Comparison of ENCODE assay signal across 22 cellular contexts in the genomic region with DNA sequence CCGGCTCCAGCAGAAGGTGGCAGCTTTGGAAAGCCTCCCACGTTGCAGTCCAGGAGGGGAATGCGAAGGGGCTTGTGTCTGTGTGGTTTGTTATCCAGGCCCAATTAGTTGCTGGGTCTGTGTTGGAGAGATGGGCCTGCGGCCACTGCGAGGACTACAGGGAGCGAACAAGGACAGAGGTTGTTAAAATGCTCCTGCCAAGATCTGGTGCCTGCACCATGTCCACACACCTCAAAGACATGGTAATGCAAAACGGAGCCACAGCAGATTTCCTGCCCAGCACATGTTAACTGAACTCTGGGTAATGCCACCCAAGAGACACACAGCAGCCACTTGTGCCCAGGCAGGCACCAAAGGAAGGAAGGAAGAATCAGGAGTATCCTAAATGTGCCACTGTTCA. TPM values are rescaled to one million over a fixed set of nuclear protein-coding genes. Genes with fewer than 3 reads are reported as not detected.
A peak's percentile ranks its signal among the peaks of the same experiment; 100 is the strongest.
DNase-seq lines count a peak whose midpoint lies in the region; ATAC-seq, FAIRE-seq and TF ChIP-seq lines count a peak whose summit lies in the region.
"Had no signal": no experiment of that assay in that cellular context is flagged by ENCODE, and none has a peak within 500 bp of the region (broad histone marks: within the 10 kb centered on the region; RNA-seq: fewer than 3 reads in every experiment).

No MANE protein-coding gene starts in this region.

- CTCF ChIA-PET in H1 (lab: Charles Lee; ENCODE audit: partially characterized antibody): interaction anchor here (1.3 kb wide), 1 partner anchor 426 kb away, joined by 4 read pairs; no protein-coding TSS in a partner anchor

- H3K27me3 ChIP-seq in left ventricle myocardium inferior (ENCODE audit: low read depth) (peaks cover 49% of the 10 kb centered on the region), H1 (replicated peaks in 1 of 4; ENCODE audit: control insufficient read depth in 3 of 4, extremely low read depth in 1 of 4, insufficient read depth in 3 of 4, low read length in 3 of 4) (no peaks in the 10 kb centered on the region), neuronal stem cell (ENCODE audit: control insufficient read depth in 3 of 3, insufficient read depth in 3 of 3, low read depth in 1 of 3, low read length in 3 of 3) (no peaks in the 10 kb centered on the region)

- H2BK12ac ChIP-seq in H1 (ENCODE audit: low read depth, low read length) (no peak overlapping the region), neuronal stem cell (ENCODE audit: low read length) (no peak overlapping the region)

- intact Hi-C loops in left ventricle myocardium superior (cut with micrococcal nuclease): no loop called here
- intact Hi-C loops in left ventricle myocardium inferior (cut with micrococcal nuclease): no loop called here

- H3K23me2 ChIP-seq in H1 (ENCODE audit: low read depth, low read length): no peaks in the 10 kb centered on the region

- no peaks in the 10 kb centered on the region for H3K4me1 Mint-ChIP-seq in stimulated activated naive CD8-positive, alpha-beta T cell treated with anti-CD3 and anti-CD28 coated beads, Interleukin-15, amount 100 ng/mL, for 72 hours
- H3K4me1 Mint-ChIP-seq: CD4-positive, alpha-beta memory T cell had no signal

- H3K9me3 ChIP-seq in left ventricle myocardium inferior (replicated peaks) (no peaks in the 10 kb centered on the region), H1 (ENCODE audit: insufficient read depth in 2 of 2, low read depth in 1 of 2, low read length in 1 of 2) (no peaks in the 10 kb centered on the region), neuronal stem cell (replicated peaks in 1 of 2; ENCODE audit: control insufficient read depth in 2 of 2, insufficient read depth in 1 of 2, low read depth in 1 of 2, low read length in 2 of 2) (no peaks in the 10 kb centered on the region)

- no peak overlapping the region for H3K27ac Mint-ChIP-seq in stimulated activated naive CD8-positive, alpha-beta T cell treated with anti-CD3 and anti-CD28 coated beads, Interleukin-15, amount 100 ng/mL, for 72 hours
- H3K27ac Mint-ChIP-seq: CD4-positive, alpha-beta memory T cell; H9 had no signal

- no peaks in the 10 kb centered on the region for H3K4me1 ChIP-seq in left ventricle myocardium inferior
- H3K4me1 ChIP-seq in H1 (replicated peaks in 1 of 4; ENCODE audit: control insufficient read depth in 3 of 4, insufficient read depth in 4 of 4, low read length in 3 of 4): no peaks in the 10 kb centered on the region
- H3K4me1 ChIP-seq in neuronal stem cell (ENCODE audit: control insufficient read depth in 2 of 2, insufficient read depth in 1 of 2, low read depth in 1 of 2, low read length in 2 of 2): no peaks in the 10 kb centered on the region

- FAIRE-seq in H1 (lab: Jason Lieb, UNC): no peak
- FAIRE-seq: GM12891, GM18507 had no signal

- H3K18ac ChIP-seq in H1 (ENCODE audit: extremely low read depth, low read length): no peak overlapping the region
- H3K18ac ChIP-seq in neuronal stem cell (ENCODE audit: low read length): peak overlapping the region; percentile 15

- ATAC-seq in left ventricle myocardium superior: peak; percentile 45
- ATAC-seq in HG03460 (IDR thresholded peaks at IDR 0.05; ENCODE audit: unreplicated experiment): no peak
- no peak for ATAC-seq in stimulated activated naive CD8-positive, alpha-beta T cell treated with anti-CD3 and anti-CD28 coated beads, Interleukin-15, amount 100 ng/mL, for 72 hours
- ATAC-seq: HCT116 had no signal

- TF ChIP-seq POLR2A in H1 (IDR thresholded peaks at IDR 0.05; ENCODE audit: control extremely low read depth in 1 of 2, low read depth in 2 of 2, low read length in 2 of 2): no peak

- H3K27me3 Mint-ChIP-seq in stimulated activated naive CD8-positive, alpha-beta T cell treated with anti-CD3 and anti-CD28 coated beads, Interleukin-15, amount 100 ng/mL, for 72 hours: peaks cover 25% of the 10 kb centered on the region

- H2BK5ac ChIP-seq in H1 (ENCODE audit: low read depth, low read length) (no peak overlapping the region), neuronal stem cell (ENCODE audit: low read length) (no peak overlapping the region)

- no peak for TF ChIP-seq EP300 in H1 (IDR thresholded peaks at IDR 0.05; ENCODE audit: borderline replicate concordance in 1 of 2, low read depth in 2 of 2, low read length in 2 of 2)

- TF ChIP-seq CTCF in left ventricle myocardium inferior (IDR thresholded peaks at IDR 0.05; ENCODE audit: borderline replicate concordance): no peak
- no peak for TF ChIP-seq CTCF in H1 (IDR thresholded peaks at IDR 0.05; ENCODE audit: control extremely low read depth in 1 of 3, insufficient read depth in 1 of 3, low read depth in 1 of 3, low read length in 3 of 3)

- DNase-seq in left ventricle myocardium superior (no peak), left ventricle myocardium inferior (no peak), H1 (ENCODE audit: low read depth in 1 of 2, low spot score in 2 of 2) (no peak), neuronal stem cell (ENCODE audit: low spot score) (no peak)
- no peak for DNase-seq in stimulated activated naive CD8-positive, alpha-beta T cell treated with anti-CD3 and anti-CD28 coated beads, Interleukin-15, amount 100 ng/mL, for 72 hours
- DNase-seq: C1 segment of cervical spinal cord; Calu3; CD4-positive, alpha-beta memory T cell; COR-L47; DMS53; DMS79 treated with DMSO at 0.1 percent for 48 hours; GF-D8; GM23248; H9 had no signal

- no peaks in the 10 kb centered on the region for H3K9me3 Mint-ChIP-seq in stimulated activated naive CD8-positive, alpha-beta T cell treated with anti-CD3 and anti-CD28 coated beads, Interleukin-15, amount 100 ng/mL, for 72 hours

- H3K9ac ChIP-seq in H1 (replicated peaks in 1 of 4; ENCODE audit: extremely low read depth in 1 of 4, low read depth in 3 of 4, low read length in 3 of 4) (no peak overlapping the region), neuronal stem cell (ENCODE audit: low read depth, low read length, poor library complexity) (no peak overlapping the region)
- H3K9ac ChIP-seq: GM23248 had no signal

- H3K36me3 ChIP-seq in left ventricle myocardium inferior (no peaks in the 10 kb centered on the region), H1 (ENCODE audit: control insufficient read depth in 2 of 4, insufficient read depth in 4 of 4, low read length in 3 of 4) (no peaks in the 10 kb centered on the region), neuronal stem cell (replicated peaks in 1 of 2; ENCODE audit: control insufficient read depth in 2 of 2, insufficient read depth in 2 of 2, low read length in 2 of 2) (no peaks in the 10 kb centered on the region)

- H3K4me3 ChIP-seq in left ventricle myocardium inferior (no peak overlapping the region), H1 (ENCODE audit: extremely low read depth in 1 of 4, insufficient read depth in 2 of 4, low read depth in 3 of 4, low read length in 4 of 4) (no peak overlapping the region), neuronal stem cell (ENCODE audit: low read length in 2 of 2) (no peak overlapping the region)
- H3K4me3 ChIP-seq: GM23248 had no signal

- 84% methylated on average over 7 of the region's 7 CpGs; no CpG with 5 or more reads in 1 of the 2 experiments for WGBS in H1 (ENCODE audit: extremely low coverage in 1 of 2, insufficient coverage in 1 of 2, insufficient read length in 1 of 2, insufficient replicate concordance in 2 of 2, low coverage in 1 of 2, low lambda C conversion rate in 2 of 2, missing lambda C conversion rate in 1 of 2), 2 experiments
- WGBS in neuronal stem cell (ENCODE audit: extremely low coverage in 2 of 2, insufficient read length in 2 of 2, insufficient replicate concordance in 1 of 2), 2 donors: no CpG with 5 or more reads among the region's 7 CpGs

- no peak overlapping the region for H3K56ac ChIP-seq in H1 (replicated peaks; ENCODE audit: insufficient read length, low read depth, low read length)

- no peak overlapping the region for H2BK120ac ChIP-seq in H1 (replicated peaks; ENCODE audit: low read depth, low read length)
- no peak overlapping the region for H2BK120ac ChIP-seq in neuronal stem cell (ENCODE audit: low read depth, low read length)

- H4K8ac ChIP-seq in H1 (ENCODE audit: extremely low read depth, insufficient read depth, low read length) (peak overlapping the region; percentile 8; the same call in 1 of the 2 replicates), neuronal stem cell (ENCODE audit: low read depth, low read length) (no peak overlapping the region)

- no peak for TF ChIP-seq RAD21 in H1 (IDR thresholded peaks at IDR 0.05 in 1 of 2, conservative IDR thresholded peaks at IDR 0.05 in 1 of 2; ENCODE audit: low read depth in 2 of 2, low read length in 2 of 2)

- H3K14ac ChIP-seq in H1 (ENCODE audit: insufficient read length): no peak overlapping the region
- no peak overlapping the region for H3K14ac ChIP-seq in neuronal stem cell (ENCODE audit: low read length)

- H3K79me1 ChIP-seq in H1 (ENCODE audit: low read depth, low read length) (no peaks in the 10 kb centered on the region), neuronal stem cell (ENCODE audit: low read depth, low read length) (no peaks in the 10 kb centered on the region)

- no peak overlapping the region for H2BK15ac ChIP-seq in H1 (ENCODE audit: low read length)
- H2BK15ac ChIP-seq in neuronal stem cell (ENCODE audit: low read length): no peak overlapping the region

- no peak overlapping the region; the same call in 1 of the 2 replicates for H2BK20ac ChIP-seq in H1 (ENCODE audit: low read length)

- POLR2A ChIA-PET in H1 (lab: Charles Lee; ENCODE audit: partially characterized antibody): no interaction called here

- H3K4ac ChIP-seq in H1 (replicated peaks; ENCODE audit: insufficient read length, low read depth, low read length): no peak overlapping the region
- H3K4ac ChIP-seq in neuronal stem cell (ENCODE audit: low read length): no peak overlapping the region

- no peaks in the 10 kb centered on the region for H3K79me2 ChIP-seq in H1 (ENCODE audit: control insufficient read depth in 1 of 2, insufficient read depth in 2 of 2, low read length in 2 of 2)

- no peak overlapping the region for H3K4me2 ChIP-seq in H1 (ENCODE audit: insufficient read depth in 1 of 2, low read depth in 2 of 2, low read length in 2 of 2)
- no peak overlapping the region for H3K4me2 ChIP-seq in neuronal stem cell (ENCODE audit: insufficient read depth, low read length, poor library complexity, severe bottlenecking)

- no peak overlapping the region for H2AFZ ChIP-seq in H1 (ENCODE audit: low read length)
- no peak overlapping the region for H2AFZ ChIP-seq in neuronal stem cell (ENCODE audit: low read length)
- H2AFZ ChIP-seq: GM23248 had no signal

- H4K91ac ChIP-seq in H1 (replicated peaks; ENCODE audit: insufficient read length, low read length): no peak overlapping the region
- H4K91ac ChIP-seq in neuronal stem cell (ENCODE audit: low read depth, low read length, poor library complexity): no peak overlapping the region

- no peaks in the 10 kb centered on the region for H4K20me1 ChIP-seq in H1 (replicated peaks in 1 of 2; ENCODE audit: control insufficient read depth in 1 of 2, insufficient read depth in 2 of 2, low read length in 2 of 2)

- H3K23ac ChIP-seq in H1 (ENCODE audit: insufficient read length) (no peak overlapping the region), neuronal stem cell (ENCODE audit: low read depth, low read length, poor library complexity) (no peak overlapping the region)

- H2AK5ac ChIP-seq in H1 (ENCODE audit: low read depth, low read length): no peak overlapping the region
- H2AK5ac ChIP-seq in neuronal stem cell (ENCODE audit: low read depth, low read length): no peak overlapping the region

- H4K5ac ChIP-seq in H1 (ENCODE audit: insufficient read length, low read depth, low read length): no peak overlapping the region

- no peak overlapping the region for H3K4me3 Mint-ChIP-seq in stimulated activated naive CD8-positive, alpha-beta T cell treated with anti-CD3 and anti-CD28 coated beads, Interleukin-15, amount 100 ng/mL, for 72 hours
- H3K4me3 Mint-ChIP-seq: CD4-positive, alpha-beta memory T cell; H9 had no signal

- H3K27ac ChIP-seq in left ventricle myocardium inferior (replicated peaks): no peak overlapping the region
- H3K27ac ChIP-seq in H1 (ENCODE audit: low read depth, low read length): no peak overlapping the region
- no peak overlapping the region for H3K27ac ChIP-seq in neuronal stem cell (replicated peaks; ENCODE audit: low read length)
- H3K27ac ChIP-seq: GM23248 had no signal

RNA-seq across cellular contexts. Expression of a gene that starts 18.6 kb away (rescaled TPM):
- total RNA-seq in left ventricle myocardium superior: 0.62 TPM
- 0.55 TPM for total RNA-seq in left ventricle myocardium inferior
- total RNA-seq in H1 (2021; fragmentation: NEBNext Ultra II Directional; extraction: Animal tissue kit (Norgen Biotek cat#: 25700)): 3.4 and 3.7 TPM in 2 replicates
- 2.1 and 2.5 TPM in 2 replicates for polyA plus RNA-seq in H1 (2011; rRNA removed)
- 1.9 TPM for polyA plus RNA-seq in H1 (2011; cell fraction: cytosol; rRNA removed)
- 3.8 TPM for polyA plus RNA-seq in H1 (2011; cell fraction: nucleus; rRNA removed)
- 1.5 to 1.9 TPM (median 1.8 TPM) in 4 replicates for polyA plus RNA-seq in H1 (2012, experiment 1 of 2)
- 0.63 TPM for polyA plus RNA-seq in H1 (2012, experiment 2 of 2)
- polyA plus RNA-seq in H1 (2013, experiment 1 of 2): 2.3 TPM
- polyA plus RNA-seq in H1 (2013, experiment 2 of 2): 2.1 TPM
- 7.3 and 7.4 TPM in 2 replicates for polyA minus RNA-seq in H1 (2011; rRNA and poly(A)+ RNA removed)
- polyA minus RNA-seq in H1 (2011; cell fraction: cytosol; rRNA and poly(A)+ RNA removed): 1.8 TPM
- polyA minus RNA-seq in H1 (2011; cell fraction: nucleus; rRNA and poly(A)+ RNA removed): 2.9 TPM
- 1.2 TPM for polyA plus RNA-seq in neuronal stem cell (2013, experiment 1 of 2)
- polyA plus RNA-seq in neuronal stem cell (2013, experiment 2 of 2): 1.1 TPM
- total RNA-seq: A172; Calu3; CD4-positive, alpha-beta memory T cell; G401; GM23248; H4 had no signal
- polyA plus RNA-seq: BJ; CD4-positive, alpha-beta memory T cell; GM23248 had no signal
